In the genomic region with DNA sequence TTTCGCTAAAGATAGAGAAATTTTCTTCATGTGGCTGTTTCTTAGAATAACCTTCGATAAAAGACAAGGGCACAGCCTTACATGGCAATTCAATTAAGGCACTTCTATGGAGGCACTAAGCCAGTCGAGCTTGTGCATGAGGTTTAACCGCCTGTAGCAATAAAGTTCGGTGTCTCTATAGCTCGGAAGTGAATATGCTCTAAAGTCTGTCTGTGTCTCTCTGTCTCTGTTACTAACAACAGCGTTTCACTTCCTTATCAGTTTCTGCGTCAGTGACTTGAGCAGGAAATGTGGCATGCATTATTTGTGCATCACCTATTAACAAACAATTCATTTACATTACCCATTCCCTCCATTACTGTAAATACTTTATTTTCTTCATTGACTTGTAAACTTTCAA, we compare ENCODE assay signal across 14 cellular contexts.
DNase-seq lines count a peak whose midpoint lies in the region; ATAC-seq and TF ChIP-seq lines count a peak whose summit lies in the region.
"Had no signal": no experiment of that assay in that cellular context is flagged by ENCODE, and none has a peak within 500 bp of the region (broad histone marks: within the 10 kb centered on the region; RNA-seq: fewer than 3 reads in every experiment).

No MANE protein-coding gene starts in this region.

- peak; percentile 82 for ATAC-seq in GM18867 (IDR thresholded peaks at IDR 0.05; ENCODE audit: unreplicated experiment)
- peak; percentile 82 for ATAC-seq in GM21526 (IDR thresholded peaks at IDR 0.05; ENCODE audit: low FRiP score, unreplicated experiment)
- ATAC-seq in HG03135 (IDR thresholded peaks at IDR 0.05; ENCODE audit: unreplicated experiment), result peak; percentile 70
- peak; percentile 47 for ATAC-seq in activated B cell treated with CpG ODN at 0.5 μM for 24 hours (ENCODE audit: low read depth)
- ATAC-seq in right cardiac atrium, result no peak
- ATAC-seq: Panc1 had no signal

- H3K9me3 Mint-ChIP-seq in activated B cell treated with CpG ODN at 0.5 μM for 24 hours, result no peaks in the 10 kb centered on the region

- H3K4me1 Mint-ChIP-seq in activated B cell treated with CpG ODN at 0.5 μM for 24 hours, result peaks cover 8% of the 10 kb centered on the region

- no peaks in the 10 kb centered on the region for H3K9me3 ChIP-seq in right cardiac atrium (ENCODE audit: control insufficient read depth, low read length)

- H3K27ac ChIP-seq in right cardiac atrium (ENCODE audit: low read length), result no peak overlapping the region

- H3K4me1 ChIP-seq in right cardiac atrium (ENCODE audit: control insufficient read depth, insufficient read depth, low read length), result no peaks in the 10 kb centered on the region

- H3K4me3 Mint-ChIP-seq in activated B cell treated with CpG ODN at 0.5 μM for 24 hours, result no peak overlapping the region

- H3K27me3 Mint-ChIP-seq in activated B cell treated with CpG ODN at 0.5 μM for 24 hours, result no peaks in the 10 kb centered on the region

- H3K4me3 ChIP-seq in right cardiac atrium (ENCODE audit: low read length), result no peak overlapping the region

- TF ChIP-seq CTCF in activated B cell treated with CpG ODN at 0.5 μM for 24 hours (IDR thresholded peaks at IDR 0.05), result no peak

- 68% methylated on average over 8 of the region's 8 CpGs for WGBS in right cardiac atrium

- intact Hi-C loops in activated B cell treated with CpG ODN at 0.5 μM for 24 hours (cut with micrococcal nuclease), result no loop called here
- intact Hi-C loops in right cardiac atrium (cut with DNase I), result no loop called here

- no peaks in the 10 kb centered on the region for H3K36me3 Mint-ChIP-seq in activated B cell treated with CpG ODN at 0.5 μM for 24 hours (ENCODE audit: low read depth)

- CTCF ChIA-PET in activated B cell treated with CpG ODN at 0.5 μM for 24 hours (lab: Charles Lee), result no interaction called here

- no peak for DNase-seq in activated B cell treated with CpG ODN at 0.5 μM for 24 hours
- DNase-seq in right cardiac atrium, result no peak
- no peak for DNase-seq in activated CD4-positive, alpha-beta T cell treated with anti-CD3 and anti-CD28 coated beads for 48 hours
- no peak for DNase-seq in Kasumi-1 (lab: John Stamatoyannopoulos, UW)
- DNase-seq in RKO (ENCODE audit: low spot score), result no peak
- DNase-seq: amniotic stem cell, Calu3, kidney, NCI-H2107, retina had no signal

- H3K27ac Mint-ChIP-seq in activated B cell treated with CpG ODN at 0.5 μM for 24 hours, result no peak overlapping the region

- H3K27me3 ChIP-seq in right cardiac atrium (ENCODE audit: control insufficient read depth, insufficient read depth), result no peaks in the 10 kb centered on the region

- POLR2A ChIA-PET in activated B cell treated with CpG ODN at 0.5 μM for 24 hours (lab: Charles Lee), result no interaction called here

Comparison
In these comparisons a context has a peak if more than half of its experiments do, and no peak if none do; other contexts are left out.
1. ATAC-seq: peak in GM18867 (single experiment), GM21526 (single experiment), HG03135 (single experiment) and activated B cell treated with CpG ODN at 0.5 μM for 24 hours (single experiment); none in right cardiac atrium (0 of 2).